ENCODE assay signal across 9 cellular contexts in the genomic region with DNA sequence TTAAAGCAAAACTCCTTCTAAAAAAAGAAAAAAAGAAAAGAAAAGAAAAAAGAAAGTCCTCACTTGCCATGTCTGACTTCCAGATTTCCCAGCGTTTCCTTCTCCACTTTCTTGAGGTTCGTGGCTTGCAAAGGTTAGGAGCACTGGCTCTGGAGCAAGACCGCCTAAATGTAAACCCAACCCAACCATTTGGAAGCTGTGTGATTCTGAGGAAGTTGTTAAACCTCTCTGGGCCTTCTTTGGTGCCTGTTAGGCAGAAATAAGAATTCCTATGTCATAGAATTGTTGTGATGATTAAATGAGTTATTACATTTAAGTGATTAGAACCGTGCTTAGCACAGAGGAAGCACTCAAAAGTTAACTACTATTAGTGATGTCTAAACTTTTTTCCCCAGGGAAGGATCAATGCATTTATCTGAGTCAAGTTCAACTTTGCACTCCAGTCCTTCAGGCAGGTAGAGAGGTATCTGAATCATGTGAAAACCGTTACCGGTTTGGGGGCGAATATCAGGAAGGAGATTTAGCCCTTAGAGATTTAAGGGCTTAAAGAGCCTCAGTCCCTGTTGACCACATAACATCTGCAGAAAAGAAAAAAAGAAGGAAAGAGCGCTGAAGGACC.
DNase-seq lines count a peak whose midpoint lies in the region; ATAC-seq, FAIRE-seq and TF ChIP-seq lines count a peak whose summit lies in the region.
"Had no signal": no experiment of that assay in that cellular context is flagged by ENCODE, and none has a peak within 500 bp of the region (broad histone marks: within the 10 kb centered on the region; RNA-seq: fewer than 3 reads in every experiment).

No MANE protein-coding gene starts in this region.

- ATAC-seq in GM21529 (IDR thresholded peaks at IDR 0.05; ENCODE audit: unreplicated experiment) (peak; percentile 8), HG03280 (IDR thresholded peaks at IDR 0.05; ENCODE audit: unreplicated experiment) (no peak), HG03442 (IDR thresholded peaks at IDR 0.05; ENCODE audit: unreplicated experiment) (no peak)
- ATAC-seq in activated naive CD8-positive, alpha-beta T cell treated with anti-CD3 and anti-CD28 coated beads, Interleukin-2, amount 10 ng/mL, durations not matched to agents 7 days and 5 days (ENCODE audit: low read depth) = no peak
- no peak for ATAC-seq in natural killer cell treated with Interleukin-12 subunit alpha and Interleukin-12 subunit beta and Interleukin-15 and Interleukin-18, amount 100 ng/mL, for 72 hours

- no peak for TF ChIP-seq POLR2A in GM12892 (IDR thresholded peaks at IDR 0.05; ENCODE audit: low read depth, low read length)

- intact Hi-C loops in CD14-positive monocyte (cut with micrococcal nuclease) = loop anchor here in 1 of 2 donors (10.0 kb wide), 1 partner anchor 67 kb away; no protein-coding TSS in a partner anchor

- H3K27ac Mint-ChIP-seq in CD14-positive monocyte = peak overlapping the region in 1 of 7 donors; percentile 37
- peak overlapping the region; percentile 34 for H3K27ac Mint-ChIP-seq in activated naive CD8-positive, alpha-beta T cell treated with anti-CD3 and anti-CD28 coated beads, Interleukin-2, amount 10 ng/mL, durations not matched to agents 7 days and 5 days
- H3K27ac Mint-ChIP-seq in natural killer cell treated with Interleukin-12 subunit alpha and Interleukin-12 subunit beta and Interleukin-15 and Interleukin-18, amount 100 ng/mL, for 72 hours = no peak overlapping the region

- H3K27me3 Mint-ChIP-seq in CD14-positive monocyte (ENCODE audit: low read depth in 3 of 3) = peaks cover 28 to 59% (median 48%) of the 10 kb centered on the region in 3 donors
- H3K27me3 Mint-ChIP-seq in activated naive CD8-positive, alpha-beta T cell treated with anti-CD3 and anti-CD28 coated beads, Interleukin-2, amount 10 ng/mL, durations not matched to agents 7 days and 5 days = peaks cover 15% of the 10 kb centered on the region
- H3K27me3 Mint-ChIP-seq in natural killer cell treated with Interleukin-12 subunit alpha and Interleukin-12 subunit beta and Interleukin-15 and Interleukin-18, amount 100 ng/mL, for 72 hours = peaks cover 20 to 34% of the 10 kb centered on the region in 2 donors

- H3K36me3 Mint-ChIP-seq in CD14-positive monocyte = peaks cover 0 to 8% of the 10 kb centered on the region in 2 donors
- H3K36me3 Mint-ChIP-seq in activated naive CD8-positive, alpha-beta T cell treated with anti-CD3 and anti-CD28 coated beads, Interleukin-2, amount 10 ng/mL, durations not matched to agents 7 days and 5 days = no peaks in the 10 kb centered on the region
- no peaks in the 10 kb centered on the region for H3K36me3 Mint-ChIP-seq in natural killer cell treated with Interleukin-12 subunit alpha and Interleukin-12 subunit beta and Interleukin-15 and Interleukin-18, amount 100 ng/mL, for 72 hours

- TF ChIP-seq CTCF in CD14-positive monocyte (IDR thresholded peaks at IDR 0.05) = no peak

- POLR2A ChIA-PET in activated naive CD8-positive, alpha-beta T cell treated with anti-CD3 and anti-CD28 coated beads, Interleukin-2, amount 10 ng/mL, durations not matched to agents 7 days and 5 days (lab: Charles Lee) = interaction anchor here (0.5 kb wide), 1 partner anchor 307 kb away, joined by 3 read pairs; no protein-coding TSS in a partner anchor

- H3K4me1 Mint-ChIP-seq in CD14-positive monocyte = peaks cover 23% of the 10 kb centered on the region
- peaks cover 6% of the 10 kb centered on the region for H3K4me1 Mint-ChIP-seq in activated naive CD8-positive, alpha-beta T cell treated with anti-CD3 and anti-CD28 coated beads, Interleukin-2, amount 10 ng/mL, durations not matched to agents 7 days and 5 days
- H3K4me1 Mint-ChIP-seq in natural killer cell treated with Interleukin-12 subunit alpha and Interleukin-12 subunit beta and Interleukin-15 and Interleukin-18, amount 100 ng/mL, for 72 hours (ENCODE audit: low read depth in 2 of 2) = peaks cover 5 to 9% of the 10 kb centered on the region in 2 donors

- no peak for DNase-seq in CD14-positive monocyte (ENCODE audit: low spot score)
- DNase-seq in activated naive CD8-positive, alpha-beta T cell treated with anti-CD3 and anti-CD28 coated beads, Interleukin-2, amount 10 ng/mL, durations not matched to agents 7 days and 5 days = no peak
- no peak for DNase-seq in natural killer cell treated with Interleukin-12 subunit alpha and Interleukin-12 subunit beta and Interleukin-15 and Interleukin-18, amount 100 ng/mL, for 72 hours (ENCODE audit: low spot score)
- no peak for DNase-seq in NCI-H510A (lab: John Stamatoyannopoulos, UW)
- DNase-seq in GM12892 (ENCODE audit: insufficient read length) = no peak
- DNase-seq: KBM-7 had no signal

- peak overlapping the region; percentile 71 to 86 for H3K4me3 Mint-ChIP-seq in CD14-positive monocyte
- H3K4me3 Mint-ChIP-seq in activated naive CD8-positive, alpha-beta T cell treated with anti-CD3 and anti-CD28 coated beads, Interleukin-2, amount 10 ng/mL, durations not matched to agents 7 days and 5 days = peak overlapping the region; percentile 73
- H3K4me3 Mint-ChIP-seq in natural killer cell treated with Interleukin-12 subunit alpha and Interleukin-12 subunit beta and Interleukin-15 and Interleukin-18, amount 100 ng/mL, for 72 hours = peak overlapping the region; percentile 72

- peaks cover 0 to 6% (median 0%) of the 10 kb centered on the region in 7 donors for H3K9me3 Mint-ChIP-seq in CD14-positive monocyte
- H3K9me3 Mint-ChIP-seq in activated naive CD8-positive, alpha-beta T cell treated with anti-CD3 and anti-CD28 coated beads, Interleukin-2, amount 10 ng/mL, durations not matched to agents 7 days and 5 days = peaks cover 4% of the 10 kb centered on the region
- H3K9me3 Mint-ChIP-seq in natural killer cell treated with Interleukin-12 subunit alpha and Interleukin-12 subunit beta and Interleukin-15 and Interleukin-18, amount 100 ng/mL, for 72 hours = no peaks in the 10 kb centered on the region

- FAIRE-seq in GM12892 (lab: Jason Lieb, UNC) = no peak
